23 cellular contexts compared by ENCODE assay signal in genomic region chr5:73808916-73809315, GRCh38.
"Had no signal": no experiment of that assay in that cellular context is flagged by ENCODE, and none has a peak within 500 bp of the region (broad histone marks: within the 10 kb centered on the region; RNA-seq: fewer than 3 reads in every experiment).

No MANE protein-coding gene starts in this region.

- H3K27me3 ChIP-seq: Peyer's patch, SJCRH30 had no signal

- H3K9me3 ChIP-seq: Peyer's patch, SJCRH30 had no signal

- DNase-seq: IMR-90; Kasumi-1; MM.1S; NCI-H1092 treated with DMSO at 0.1 percent for 48 hours; NCI-H1436; NCI-H187; NCI-H2029; NCI-H2081 treated with DMSO at 0.1 percent for 48 hours; NCI-H2171; NCI-H226; NCI-H446; NCI-H510A; NCI-H524 treated with DMSO at 0.1 percent for 48 hours; NCI-H69; NCI-H774; NK-92 treated with Interleukin-12 subunit alpha and Interleukin-12 subunit beta, amount 100 ng/mL, for 24 hours; OCI-M1; PC-9; Peyer's patch; SHP77 treated with DMSO at 0.1 percent for 48 hours; SJCRH30 had no signal

- H3K9ac ChIP-seq: KMS-11 had no signal

- H3K36me3 ChIP-seq: Peyer's patch, SJCRH30 had no signal

- FAIRE-seq: HepG2 had no signal

- H2AFZ ChIP-seq: PC-9 had no signal

- H3K4me3 ChIP-seq: PC-9, Peyer's patch, SJCRH30 had no signal

- H3K27ac ChIP-seq: KMS-11, PC-9, Peyer's patch, SJCRH30 had no signal

- H3K4me1 ChIP-seq: Peyer's patch, SJCRH30 had no signal

- H3K4me2 ChIP-seq: KMS-11, PC-9 had no signal
